In the genomic region with DNA sequence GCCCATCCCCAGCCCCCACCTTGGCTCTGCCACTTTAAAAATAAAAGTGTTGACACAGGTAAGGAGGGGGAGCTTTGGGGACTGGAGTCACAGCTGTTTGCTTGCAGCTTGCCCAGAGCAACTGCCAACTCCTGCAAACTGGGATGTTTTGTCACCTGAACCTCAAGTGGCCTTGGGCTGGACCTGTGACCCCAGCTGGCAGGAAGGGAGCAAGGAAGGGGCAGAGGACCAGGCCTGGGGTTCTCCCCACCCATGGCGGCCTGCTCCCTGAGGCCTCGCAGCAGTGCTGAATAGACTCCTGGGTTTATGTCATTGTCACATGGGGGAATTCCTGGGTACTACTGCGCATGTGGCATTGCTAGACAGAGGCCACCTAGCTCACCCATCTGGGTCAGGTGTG, we compare ENCODE assay signal across 16 cellular contexts.
DNase-seq lines count a peak whose midpoint lies in the region; ATAC-seq and TF ChIP-seq lines count a peak whose summit lies in the region.
"Had no signal": no experiment of that assay in that cellular context is flagged by ENCODE, and none has a peak within 500 bp of the region (broad histone marks: within the 10 kb centered on the region; RNA-seq: fewer than 3 reads in every experiment).

No MANE protein-coding gene starts in this region.

- H3K4me2 ChIP-seq in PC-9: no peak overlapping the region

- no TSS peak for BruUV-seq in PC-9 (replicated peaks; lab: Mats Ljungman, UMichigan)

- no peaks in the 10 kb centered on the region for H3K4me1 Mint-ChIP-seq in T-helper 17 cell
- H3K4me1 Mint-ChIP-seq: activated T-helper 17 cell treated with anti-CD3 and anti-CD28 coated beads, Interleukin-2, amount 50 U/mL, for 72 hours had no signal

- TF ChIP-seq POLR2A in body of pancreas (IDR thresholded peaks at IDR 0.05) (no peak), thyroid gland (IDR thresholded peaks at IDR 0.05) (no peak)

- CTCF ChIA-PET in PC-9 (lab: Charles Lee): no interaction called here

- H3K27ac Mint-ChIP-seq in T-helper 17 cell: no peak overlapping the region
- H3K27ac Mint-ChIP-seq: activated CD4-positive, alpha-beta memory T cell treated with anti-CD3 and anti-CD28 coated beads for 36 hours; activated T-helper 17 cell treated with anti-CD3 and anti-CD28 coated beads, Interleukin-2, amount 50 U/mL, for 72 hours; progenitor cell of endocrine pancreas had no signal

- 36% methylated on average over 3 of the region's 3 CpGs; no CpG with 5 or more reads in 1 of the 2 donors for WGBS in body of pancreas, 2 donors
- WGBS in thyroid gland, 2 donors: 80 to 90% methylated on average over 1 to 2 of the region's 3 CpGs

- intact Hi-C loops in body of pancreas (cut with DNase I) (no loop called here), thyroid gland (cut with DNase I) (no loop called here), PC-9 (cut with micrococcal nuclease; ENCODE audit: unreplicated experiment) (no loop called here)

- H4K20me1 ChIP-seq in PC-9 (ENCODE audit: insufficient read depth): no peaks in the 10 kb centered on the region

- H3K4me3 Mint-ChIP-seq in T-helper 17 cell: no peak overlapping the region
- H3K4me3 Mint-ChIP-seq: activated CD4-positive, alpha-beta memory T cell treated with anti-CD3 and anti-CD28 coated beads for 36 hours; activated T-helper 17 cell treated with anti-CD3 and anti-CD28 coated beads, Interleukin-2, amount 50 U/mL, for 72 hours had no signal

- H3K4me3 ChIP-seq in body of pancreas: no peak overlapping the region
- H3K4me3 ChIP-seq in thyroid gland (replicated peaks in 1 of 3): no peak overlapping the region
- no peak overlapping the region for H3K4me3 ChIP-seq in PC-9
- H3K4me3 ChIP-seq: spleen had no signal

- H3K27me3 Mint-ChIP-seq in T-helper 17 cell: peaks cover 18% of the 10 kb centered on the region

- H3K36me3 ChIP-seq in body of pancreas (replicated peaks in 1 of 2; ENCODE audit: insufficient read depth in 1 of 2, low read depth in 2 of 2) (no peaks in the 10 kb centered on the region), thyroid gland (no peaks in the 10 kb centered on the region), PC-9 (ENCODE audit: low read depth) (no peaks in the 10 kb centered on the region)
- H3K36me3 ChIP-seq: spleen had no signal

- DNase-seq in NCI-H2107 treated with DMSO at 0.1 percent for 48 hours (lab: John Stamatoyannopoulos, UW; ENCODE audit: unreplicated experiment): peak; percentile 67
- DNase-seq in NCI-H2107 (lab: John Stamatoyannopoulos, UW): no peak
- peak; percentile 43 for DNase-seq in NCI-H2196 treated with DMSO at 0.1 percent for 48 hours (lab: John Stamatoyannopoulos, UW; ENCODE audit: unreplicated experiment)
- peak; percentile 48 to 80 (median 78) for DNase-seq in body of pancreas
- DNase-seq in thyroid gland: peak; percentile 46 to 57
- no peak for DNase-seq in PC-9
- DNase-seq in activated CD4-positive, CD25-positive, alpha-beta regulatory T cell (lab: John Stamatoyannopoulos, UW): no peak
- no peak for DNase-seq in T-helper 17 cell
- DNase-seq: activated CD4-positive, alpha-beta memory T cell treated with anti-CD3 and anti-CD28 coated beads for 36 hours; Calu3; effector CD8-positive, alpha-beta T cell; MV-4-11; spleen; stimulated activated naive CD4-positive, alpha-beta T cell had no signal

- H3K79me2 ChIP-seq in PC-9 (ENCODE audit: low read depth): no peaks in the 10 kb centered on the region

- H2AFZ ChIP-seq in PC-9: no peak overlapping the region

- peaks cover 12% of the 10 kb centered on the region for H3K4me1 ChIP-seq in body of pancreas
- H3K4me1 ChIP-seq in thyroid gland: peaks cover 0 to 20% of the 10 kb centered on the region in 2 donors
- no peaks in the 10 kb centered on the region for H3K4me1 ChIP-seq in PC-9 (replicated peaks; ENCODE audit: insufficient read depth)

- no peaks in the 10 kb centered on the region for H3K9me3 ChIP-seq in body of pancreas
- H3K9me3 ChIP-seq in thyroid gland: no peaks in the 10 kb centered on the region
- H3K9me3 ChIP-seq in PC-9 (ENCODE audit: insufficient read depth, low read depth): no peaks in the 10 kb centered on the region
- H3K9me3 ChIP-seq in T-helper 17 cell (ENCODE audit: control insufficient read depth, low read length, poor library complexity, severe bottlenecking): no peaks in the 10 kb centered on the region
- H3K9me3 ChIP-seq: spleen had no signal

- POLR2A ChIA-PET in PC-9 (lab: Charles Lee; ENCODE audit: unreplicated experiment): no interaction called here

- H3K9me2 ChIP-seq in PC-9 (ENCODE audit: insufficient read depth): no peaks in the 10 kb centered on the region

- no peaks in the 10 kb centered on the region for H3K36me3 Mint-ChIP-seq in T-helper 17 cell (ENCODE audit: low read depth)
- H3K36me3 Mint-ChIP-seq: activated CD4-positive, alpha-beta memory T cell treated with anti-CD3 and anti-CD28 coated beads for 36 hours had no signal

- no peaks in the 10 kb centered on the region for H3K27me3 ChIP-seq in body of pancreas
- no peaks in the 10 kb centered on the region for H3K27me3 ChIP-seq in thyroid gland
- H3K27me3 ChIP-seq in PC-9 (ENCODE audit: insufficient read depth, low read depth): no peaks in the 10 kb centered on the region

- TF ChIP-seq CTCF in body of pancreas (IDR thresholded peaks at IDR 0.05): no peak
- TF ChIP-seq CTCF in thyroid gland (IDR thresholded peaks at IDR 0.05): no peak
- TF ChIP-seq CTCF in PC-9 (conservative IDR thresholded peaks at IDR 0.05): no peak

- H3F3A ChIP-seq in PC-9 (ENCODE audit: insufficient read depth, low read depth): no peaks in the 10 kb centered on the region

- ATAC-seq in body of pancreas (peak; percentile 67), T-helper 17 cell (no peak)
- ATAC-seq: activated T-helper 17 cell treated with anti-CD3 and anti-CD28 coated beads, Interleukin-2, amount 50 U/mL, for 72 hours had no signal

- peak overlapping the region in 2 of 4 donors; percentile 13 to 22 for H3K27ac ChIP-seq in body of pancreas
- no peak overlapping the region for H3K27ac ChIP-seq in thyroid gland
- H3K27ac ChIP-seq in PC-9: no peak overlapping the region
- H3K27ac ChIP-seq: spleen had no signal

Comparison
In these comparisons a context has a peak if more than half of its experiments do, and no peak if none do; other contexts are left out.
1. DNase-seq: peak in NCI-H2107 treated with DMSO at 0.1 percent for 48 hours (single experiment), NCI-H2196 treated with DMSO at 0.1 percent for 48 hours (single experiment), body of pancreas (4 of 4) and thyroid gland (2 of 2); none in NCI-H2107 (single experiment), PC-9 (0 of 2), activated CD4-positive, CD25-positive, alpha-beta regulatory T cell (0 of 4) and T-helper 17 cell (0 of 3).